11 cellular contexts compared by ENCODE assay signal in the genomic region with DNA sequence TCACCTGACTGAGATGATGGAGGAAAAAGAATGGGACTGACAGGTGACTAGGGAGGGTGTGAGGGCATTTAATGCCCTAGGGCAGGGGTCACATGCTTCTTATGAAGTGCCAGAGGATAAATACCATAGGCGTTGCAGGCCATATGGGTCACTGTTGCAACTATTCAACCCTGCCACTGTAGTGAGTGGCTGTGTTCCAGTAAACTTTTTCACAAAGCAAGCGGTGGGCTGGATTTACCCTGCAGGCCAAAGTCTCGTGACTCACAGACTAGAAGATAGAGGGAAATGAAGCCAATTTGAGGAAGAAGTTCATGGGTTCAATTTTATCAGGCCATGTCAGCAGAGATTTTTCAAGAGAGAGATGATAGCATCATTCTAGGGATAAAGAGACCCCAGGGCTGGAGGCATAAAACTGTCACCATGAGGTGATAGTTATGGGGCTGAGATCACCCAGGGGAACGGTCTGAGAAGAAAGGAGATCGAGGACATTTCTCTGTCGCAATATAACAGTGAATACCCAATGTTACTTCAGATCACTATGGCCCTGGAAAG. TPM values are rescaled to one million over a fixed set of nuclear protein-coding genes. Genes with fewer than 3 reads are reported as not detected.
A peak's percentile ranks its signal among the peaks of the same experiment; 100 is the strongest.
DNase-seq lines count a peak whose midpoint lies in the region; ATAC-seq and TF ChIP-seq lines count a peak whose summit lies in the region.
"Had no signal": no experiment of that assay in that cellular context is flagged by ENCODE, and none has a peak within 500 bp of the region (broad histone marks: within the 10 kb centered on the region; RNA-seq: fewer than 3 reads in every experiment).

No MANE protein-coding gene starts in this region.

- H3K27me3 Mint-ChIP-seq in activated T-helper 2 cell treated with anti-CD3 and anti-CD28 coated beads, Interferon-gamma antibody, Interleukin-2, Interleukin-4, amounts not matched to agents 10 μg/mL and 5 μg/mL and 100 μg/mL, durations not matched to agents 14 hours and 24 hours and 36 hours (ENCODE audit: low read depth): no peaks in the 10 kb centered on the region

- ATAC-seq in HG02798 (IDR thresholded peaks at IDR 0.05; ENCODE audit: poor library complexity, unreplicated experiment) (no peak), GM21367 (IDR thresholded peaks at IDR 0.05; ENCODE audit: unreplicated experiment) (no peak)

- H3K4me3 ChIP-seq in tibial artery: no peak overlapping the region

- no peak for TF ChIP-seq CTCF in tibial artery (IDR thresholded peaks at IDR 0.05)

- H3K27ac Mint-ChIP-seq in activated T-helper 2 cell treated with anti-CD3 and anti-CD28 coated beads, Interferon-gamma antibody, Interleukin-2, Interleukin-4, amounts not matched to agents 10 μg/mL and 5 μg/mL and 100 μg/mL, durations not matched to agents 14 hours and 24 hours and 36 hours: peak overlapping the region; percentile 31

- intact Hi-C loops in activated T-helper 2 cell treated with anti-CD3 and anti-CD28 coated beads, Interferon-gamma antibody, Interleukin-2, Interleukin-4, amounts not matched to agents 10 μg/mL and 5 μg/mL and 100 μg/mL, durations not matched to agents 14 hours and 24 hours and 36 hours (cut with micrococcal nuclease): no loop called here
- intact Hi-C loops in tibial artery (cut with DNase I; ENCODE audit: low total_unique reads): no loop called here

- peak overlapping the region; percentile 46 to 59 for H3K27ac ChIP-seq in tibial artery
- H3K27ac ChIP-seq: 22Rv1 had no signal

- no peaks in the 10 kb centered on the region for H3K9me3 Mint-ChIP-seq in activated T-helper 2 cell treated with anti-CD3 and anti-CD28 coated beads, Interferon-gamma antibody, Interleukin-2, Interleukin-4, amounts not matched to agents 10 μg/mL and 5 μg/mL and 100 μg/mL, durations not matched to agents 14 hours and 24 hours and 36 hours

- H3K36me3 Mint-ChIP-seq in activated T-helper 2 cell treated with anti-CD3 and anti-CD28 coated beads, Interferon-gamma antibody, Interleukin-2, Interleukin-4, amounts not matched to agents 10 μg/mL and 5 μg/mL and 100 μg/mL, durations not matched to agents 14 hours and 24 hours and 36 hours (ENCODE audit: low read depth): peaks cover 31% of the 10 kb centered on the region

- peaks cover 0 to 87% (median 48%) of the 10 kb centered on the region in 4 donors for H3K4me1 ChIP-seq in tibial artery

- H3K4me1 Mint-ChIP-seq in activated T-helper 2 cell treated with anti-CD3 and anti-CD28 coated beads, Interferon-gamma antibody, Interleukin-2, Interleukin-4, amounts not matched to agents 10 μg/mL and 5 μg/mL and 100 μg/mL, durations not matched to agents 14 hours and 24 hours and 36 hours (ENCODE audit: low read depth): peaks cover 50% of the 10 kb centered on the region

- H3K36me3 ChIP-seq in tibial artery: no peaks in the 10 kb centered on the region

- no peak overlapping the region for H3K4me3 Mint-ChIP-seq in activated T-helper 2 cell treated with anti-CD3 and anti-CD28 coated beads, Interferon-gamma antibody, Interleukin-2, Interleukin-4, amounts not matched to agents 10 μg/mL and 5 μg/mL and 100 μg/mL, durations not matched to agents 14 hours and 24 hours and 36 hours (ENCODE audit: low read depth)

- H3K9me3 ChIP-seq in tibial artery: no peaks in the 10 kb centered on the region

- DNase-seq in SIG-M5 treated with dmso at 0.1 percent for 504 hours (lab: John Stamatoyannopoulos, UW; ENCODE audit: unreplicated experiment) (peak; percentile 74), SIG-M5 (lab: John Stamatoyannopoulos, UW) (no peak), iris pigment epithelial cell (ENCODE audit: low read depth) (peak; percentile 74), tibial artery (peak in 1 of 2 donors; percentile 51), NCI-H1417 treated with DMSO at 0.1 percent for 48 hours (lab: John Stamatoyannopoulos, UW) (no peak)
- no peak for DNase-seq in activated T-helper 2 cell treated with anti-CD3 and anti-CD28 coated beads, Interferon-gamma antibody, Interleukin-2, Interleukin-4, amounts not matched to agents 10 μg/mL and 5 μg/mL and 100 μg/mL, durations not matched to agents 14 hours and 24 hours and 36 hours (ENCODE audit: low spot score)
- DNase-seq: activated gamma-delta T cell, NCI-H1048 had no signal

- no peaks in the 10 kb centered on the region for H3K27me3 ChIP-seq in tibial artery

RNA-seq across cellular contexts. Expression of a gene that starts 8.6 kb away (rescaled TPM):
- 75.4 and 84.4 TPM in 2 replicates for total RNA-seq in activated T-helper 2 cell treated with anti-CD3 and anti-CD28 coated beads, Interferon-gamma antibody, Interleukin-2, Interleukin-4, amounts not matched to agents 10 μg/mL and 5 μg/mL and 100 μg/mL, durations not matched to agents 14 hours and 24 hours and 36 hours

Comparison
In these comparisons a context has a peak if more than half of its experiments do, and no peak if none do; other contexts are left out.
1. DNase-seq: peak in SIG-M5 treated with dmso at 0.1 percent for 504 hours (single experiment) and iris pigment epithelial cell (single experiment); none in SIG-M5 (single experiment), activated T-helper 2 cell treated with anti-CD3 and anti-CD28 coated beads, Interferon-gamma antibody, Interleukin-2, Interleukin-4, amounts not matched to agents 10 μg/mL and 5 μg/mL and 100 μg/mL, durations not matched to agents 14 hours and 24 hours and 36 hours (single experiment) and NCI-H1417 treated with DMSO at 0.1 percent for 48 hours (single experiment).